Comparison of ENCODE assay signal across 10 cellular contexts in genomic region chr13:41008349-41008980, GRCh38. TPM values are rescaled to one million over a fixed set of nuclear protein-coding genes. Genes with fewer than 3 reads are reported as not detected.
DNase-seq lines count a peak whose midpoint lies in the region; ATAC-seq and TF ChIP-seq lines count a peak whose summit lies in the region.
"Had no signal": no experiment of that assay in that cellular context is flagged by ENCODE, and none has a peak within 500 bp of the region (broad histone marks: within the 10 kb centered on the region; RNA-seq: fewer than 3 reads in every experiment).

No MANE protein-coding gene starts in this region.

- peak overlapping the region; percentile 87 for H3K27ac Mint-ChIP-seq in Caco-2 (ENCODE audit: unreplicated experiment)
- peak overlapping the region; percentile 73 for H3K27ac Mint-ChIP-seq in activated CD4-positive, alpha-beta memory T cell treated with anti-CD3 and anti-CD28 coated beads, Interleukin-2, amount 10 ng/mL, durations not matched to agents 7 days and 5 days

- DNase-seq in Caco-2 (no peak), HT-29 (ENCODE audit: low spot score) (peak; percentile 64), right lobe of liver (no peak), HK-2 (ENCODE audit: unreplicated experiment) (no peak), omental fat pad (ENCODE audit: low spot score) (no peak), heart right ventricle (no peak)
- no peak for DNase-seq in activated CD4-positive, alpha-beta memory T cell treated with anti-CD3 and anti-CD28 coated beads, Interleukin-2, amount 10 ng/mL, durations not matched to agents 7 days and 5 days
- DNase-seq: NCI-H82 had no signal

- no peak for TF ChIP-seq POLR2A in right lobe of liver (IDR thresholded peaks at IDR 0.05)

- peaks cover 39% of the 10 kb centered on the region for H3K4me1 Mint-ChIP-seq in Caco-2 (ENCODE audit: low read depth, unreplicated experiment)
- H3K4me1 Mint-ChIP-seq in activated CD4-positive, alpha-beta memory T cell treated with anti-CD3 and anti-CD28 coated beads, Interleukin-2, amount 10 ng/mL, durations not matched to agents 7 days and 5 days: peaks cover 73% of the 10 kb centered on the region

- peak overlapping the region; percentile 50 for H3K4me3 Mint-ChIP-seq in Caco-2 (ENCODE audit: unreplicated experiment)
- H3K4me3 Mint-ChIP-seq in activated CD4-positive, alpha-beta memory T cell treated with anti-CD3 and anti-CD28 coated beads, Interleukin-2, amount 10 ng/mL, durations not matched to agents 7 days and 5 days: peak overlapping the region; percentile 30

- H3K27me3 ChIP-seq in Caco-2 (replicated peaks; ENCODE audit: control insufficient read depth, insufficient read depth, low read length) (no peaks in the 10 kb centered on the region), right lobe of liver (no peaks in the 10 kb centered on the region), heart right ventricle (no peaks in the 10 kb centered on the region)

- H3K36me3 ChIP-seq in Caco-2 (ENCODE audit: control insufficient read depth, insufficient read depth, low read length): no peaks in the 10 kb centered on the region; the same call in 1 of the 2 replicates
- H3K36me3 ChIP-seq in right lobe of liver: no peaks in the 10 kb centered on the region
- H3K36me3 ChIP-seq in heart right ventricle: peaks cover 0 to 12% (median 0%) of the 10 kb centered on the region in 9 donors

- TF ChIP-seq CTCF in Caco-2 (IDR thresholded peaks at IDR 0.05; ENCODE audit: insufficient read depth in 1 of 2, low read depth in 1 of 2, low read length in 1 of 2, severe bottlenecking in 1 of 2, unreplicated experiment in 1 of 2) (no peak), right lobe of liver (IDR thresholded peaks at IDR 0.05) (no peak), omental fat pad (IDR thresholded peaks at IDR 0.05) (no peak), heart right ventricle (IDR thresholded peaks at IDR 0.05) (no peak)

- POLR2A ChIA-PET in Caco-2 (lab: Charles Lee): no interaction called here
- POLR2A ChIA-PET in activated CD4-positive, alpha-beta memory T cell treated with anti-CD3 and anti-CD28 coated beads, Interleukin-2, amount 10 ng/mL, durations not matched to agents 7 days and 5 days (lab: Charles Lee): interaction anchor here (1.0 to 17.6 kb wide), 9 partner anchors 9 to 51 kb away, joined by 3 to 445 read pairs (median 7); partner anchors contain the start of gene ELF1

- H3K4me1 ChIP-seq in Caco-2 (peaks cover 54% of the 10 kb centered on the region), right lobe of liver (peaks cover 0 to 52% (median 14%) of the 10 kb centered on the region in 4 donors), heart right ventricle (peaks cover 0 to 92% (median 38%) of the 10 kb centered on the region in 9 donors)

- no peaks in the 10 kb centered on the region for H3K27me3 Mint-ChIP-seq in Caco-2 (ENCODE audit: insufficient read depth, unreplicated experiment)
- H3K27me3 Mint-ChIP-seq in activated CD4-positive, alpha-beta memory T cell treated with anti-CD3 and anti-CD28 coated beads, Interleukin-2, amount 10 ng/mL, durations not matched to agents 7 days and 5 days: no peaks in the 10 kb centered on the region

- WGBS in right lobe of liver (ENCODE audit: insufficient coverage, low coverage, low lambda C conversion rate, missing lambda C conversion rate): 12% methylated on average over 2 of the region's 2 CpGs
- WGBS in heart right ventricle, 2 donors: 91 to 92% methylated on average over 2 of the region's 2 CpGs

- CTCF ChIA-PET in Caco-2 (lab: Charles Lee): no interaction called here
- CTCF ChIA-PET in activated CD4-positive, alpha-beta memory T cell treated with anti-CD3 and anti-CD28 coated beads, Interleukin-2, amount 10 ng/mL, durations not matched to agents 7 days and 5 days (lab: Charles Lee): interaction anchor here (0.9 to 1.9 kb wide), 5 partner anchors 9 to 214 kb away, joined by 3 to 11 read pairs (median 6); partner anchors contain the start of genes ELF1 and WBP4

- H3K36me3 Mint-ChIP-seq in Caco-2 (ENCODE audit: insufficient read depth, unreplicated experiment): peaks cover 27% of the 10 kb centered on the region
- peaks cover 45% of the 10 kb centered on the region for H3K36me3 Mint-ChIP-seq in activated CD4-positive, alpha-beta memory T cell treated with anti-CD3 and anti-CD28 coated beads, Interleukin-2, amount 10 ng/mL, durations not matched to agents 7 days and 5 days (ENCODE audit: low read depth)

- ATAC-seq in right lobe of liver (peak; percentile 79 to 87 (median 82)), GM19467 (IDR thresholded peaks at IDR 0.05; ENCODE audit: unreplicated experiment) (no peak), omental fat pad (ENCODE audit: low FRiP score) (no peak), heart right ventricle (no peak)
- ATAC-seq: sciatic nerve had no signal

- H3K9me3 ChIP-seq in Caco-2 (no peaks in the 10 kb centered on the region), right lobe of liver (no peaks in the 10 kb centered on the region), heart right ventricle (no peaks in the 10 kb centered on the region)

- intact Hi-C loops in Caco-2 (cut with micrococcal nuclease; ENCODE audit: unreplicated experiment) (no loop called here), right lobe of liver (cut with DNase I) (no loop called here), heart right ventricle (cut with DNase I) (no loop called here)

- H3K27ac ChIP-seq in right lobe of liver (peak overlapping the region; percentile 10 to 82 (median 66)), heart right ventricle (peak overlapping the region in 1 of 10 donors; percentile 57)

- H3K4me3 ChIP-seq in Caco-2 (ENCODE audit: low read depth, low read length): no peak overlapping the region
- peak overlapping the region in 1 of 3 donors; percentile 30 for H3K4me3 ChIP-seq in right lobe of liver
- H3K4me3 ChIP-seq in heart right ventricle: no peak overlapping the region

- no peaks in the 10 kb centered on the region for H3K9me3 Mint-ChIP-seq in Caco-2 (ENCODE audit: unreplicated experiment)
- H3K9me3 Mint-ChIP-seq in activated CD4-positive, alpha-beta memory T cell treated with anti-CD3 and anti-CD28 coated beads, Interleukin-2, amount 10 ng/mL, durations not matched to agents 7 days and 5 days: no peaks in the 10 kb centered on the region

- no TSS peak for BruUV-seq in Caco-2 (replicated peaks; lab: Mats Ljungman, UMichigan)

RNA-seq across cellular contexts. Expression of gene ELF1, which starts 10.7 kb away (rescaled TPM):
- total RNA-seq in Caco-2 (2022): 108 and 116 TPM in 2 replicates
- 41.9 and 46.5 TPM in 2 replicates for total RNA-seq in HT-29 (2014; rRNA removed; shearing (Covaris generic))
- total RNA-seq in activated CD4-positive, alpha-beta memory T cell treated with anti-CD3 and anti-CD28 coated beads, Interleukin-2, amount 10 ng/mL, durations not matched to agents 7 days and 5 days: 100 to 1,000 TPM; 159 to 169 TPM
- 10 to 100 TPM; 24.1 to 35.4 (median 31.0) TPM for total RNA-seq in right lobe of liver
- 100 to 1,000 TPM in 1 of 4 donors, 10 to 100 TPM in 3; 87.4 to 107 (median 89.9) TPM for total RNA-seq in omental fat pad
- total RNA-seq in heart right ventricle: 10 to 100 TPM; 31.1 to 60.5 (median 39.5) TPM
- 10 to 100 TPM in 1 of 2 donors, 1 to 10 TPM in 1; 9.9 to 10.4 TPM for polyA plus RNA-seq in heart right ventricle

RNA-seq across cellular contexts. Expression of gene WBP4, which starts 52.8 kb away (rescaled TPM):
- total RNA-seq in Caco-2 (2022): 12.9 and 13.6 TPM in 2 replicates
- total RNA-seq in HT-29 (2014; rRNA removed; shearing (Covaris generic)): 3.7 and 5.4 TPM in 2 replicates
- 1 to 10 TPM; 9.0 to 9.3 TPM for total RNA-seq in activated CD4-positive, alpha-beta memory T cell treated with anti-CD3 and anti-CD28 coated beads, Interleukin-2, amount 10 ng/mL, durations not matched to agents 7 days and 5 days
- total RNA-seq in right lobe of liver: 1 to 10 TPM; 3.8 to 6.9 (median 4.6) TPM
- total RNA-seq in omental fat pad: 10 to 100 TPM; 11.4 to 14.5 (median 11.8) TPM
- 10 to 100 TPM; 13.0 to 24.4 (median 21.8) TPM for total RNA-seq in heart right ventricle
- 10 to 100 TPM; 13.3 to 45.1 TPM for polyA plus RNA-seq in heart right ventricle

Comparison
In these comparisons a context has a peak if more than half of its experiments do, and no peak if none do; other contexts are left out.
1. ATAC-seq: peak in right lobe of liver (4 of 4); none in GM19467 (single experiment), omental fat pad (single experiment) and heart right ventricle (0 of 8).